9 cellular contexts compared by ENCODE assay signal in the genomic region with DNA sequence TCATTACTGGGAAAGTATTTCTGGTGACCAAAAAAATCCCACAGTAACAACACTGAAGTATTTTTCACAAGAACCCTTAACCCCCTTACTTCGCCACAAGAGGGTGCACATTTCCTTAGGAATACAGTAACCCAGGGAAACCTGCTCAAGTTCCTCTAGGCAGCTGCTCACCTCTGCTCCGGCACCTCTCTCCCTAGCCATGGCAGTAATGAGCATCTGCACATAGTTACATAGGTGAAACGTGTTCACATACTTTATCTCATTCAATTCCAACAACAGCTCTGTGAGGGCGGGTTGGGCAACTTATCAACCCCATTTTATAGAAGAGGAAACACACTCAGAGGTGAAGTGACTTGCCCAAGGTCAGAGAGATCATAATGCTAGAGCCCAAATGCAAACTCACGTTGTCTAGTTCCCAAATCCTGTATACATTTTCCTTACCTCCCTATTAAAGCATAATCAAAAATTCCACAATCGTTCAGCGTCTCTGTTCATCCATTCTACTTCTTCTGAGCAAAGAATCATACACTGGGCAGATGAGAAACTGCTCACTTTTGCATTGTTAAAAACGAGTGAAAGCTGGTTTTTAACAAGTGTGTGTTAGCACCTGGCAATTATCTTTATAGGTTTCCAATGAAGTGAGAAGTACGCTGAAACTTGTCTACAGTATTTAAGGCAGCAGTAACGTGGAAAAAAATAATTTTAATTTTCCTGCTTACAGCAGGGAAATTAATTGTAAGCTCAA.
DNase-seq lines count a peak whose midpoint lies in the region; ATAC-seq and TF ChIP-seq lines count a peak whose summit lies in the region.
"Had no signal": no experiment of that assay in that cellular context is flagged by ENCODE, and none has a peak within 500 bp of the region (broad histone marks: within the 10 kb centered on the region; RNA-seq: fewer than 3 reads in every experiment).

No MANE protein-coding gene starts in this region.

- peaks cover 0 to 31% (median 3%) of the 10 kb centered on the region in 4 donors for H3K4me1 ChIP-seq in tibial nerve

- ATAC-seq in HG02973 (IDR thresholded peaks at IDR 0.05; ENCODE audit: unreplicated experiment) (no peak), HG03520 (IDR thresholded peaks at IDR 0.05; ENCODE audit: unreplicated experiment) (no peak)

- peak in 4 of 5 experiments; percentile 27 to 53 (median 40) for TF ChIP-seq CTCF in tibial nerve (IDR thresholded peaks at IDR 0.05)

- WGBS in tibial nerve, 2 donors: 66 to 74% methylated on average over 10 of the region's 10 CpGs

- H3K36me3 ChIP-seq in tibial nerve: no peaks in the 10 kb centered on the region
- H3K36me3 ChIP-seq: ovary had no signal

- DNase-seq in COLO668 (lab: John Stamatoyannopoulos, UW; ENCODE audit: unreplicated experiment) (peak; percentile 32), H4 (ENCODE audit: low spot score) (peak; percentile 87), NCI-H460 (ENCODE audit: extremely low read depth, low read depth) (peak; percentile 74), astrocyte of the hippocampus (ENCODE audit: low read depth, low spot score) (peak; percentile 90), iris pigment epithelial cell (ENCODE audit: low read depth) (peak; percentile 91), tibial nerve (ENCODE audit: low spot score in 2 of 2) (peak in 1 of 2 donors; percentile 40)

- H3K4me3 ChIP-seq in tibial nerve: no peak overlapping the region
- H3K4me3 ChIP-seq: ovary had no signal

- no peak overlapping the region for H3K27ac ChIP-seq in tibial nerve
- H3K27ac ChIP-seq: ovary had no signal

- H3K27me3 ChIP-seq in tibial nerve: no peaks in the 10 kb centered on the region
- H3K27me3 ChIP-seq: ovary had no signal

- TF ChIP-seq EP300 in tibial nerve (IDR thresholded peaks at IDR 0.05): no peak

- TF ChIP-seq POLR2A in tibial nerve (IDR thresholded peaks at IDR 0.05): no peak

- no peaks in the 10 kb centered on the region for H3K9me3 ChIP-seq in tibial nerve
- H3K9me3 ChIP-seq: ovary had no signal
